8 cellular contexts compared by ENCODE assay signal in genomic region chr10:48306870-48307531, GRCh38. TPM values are rescaled to one million over a fixed set of nuclear protein-coding genes. Genes with fewer than 3 reads are reported as not detected.
DNase-seq lines count a peak whose midpoint lies in the region; ATAC-seq and TF ChIP-seq lines count a peak whose summit lies in the region.

No MANE protein-coding gene starts in this region.

- H3K9me3 ChIP-seq in esophagus squamous epithelium (no peaks in the 10 kb centered on the region), stomach smooth muscle (ENCODE audit: control insufficient read depth in 2 of 2, low read length in 2 of 2) (no peaks in the 10 kb centered on the region)

- peak; percentile 57 for DNase-seq in activated T-cell treated with anti-CD3 and anti-CD28 coated beads for 1 hour (ENCODE audit: low read depth)
- DNase-seq in activated T-cell treated with anti-CD3 and anti-CD28 coated beads, Interleukin-2, amount 50 U/mL, for 48 hours, result no peak
- DNase-seq in NCI-H226, result peak; percentile 24
- DNase-seq in activated CD8-positive, alpha-beta memory T cell treated with anti-CD3 and anti-CD28 coated beads, Interleukin-2, amount 50 U/mL, for 4 hours, result peak; percentile 71
- DNase-seq in esophagus squamous epithelium (lab: John Stamatoyannopoulos, UW), result no peak
- DNase-seq in nephron progenitor cell, result peak; percentile 80

- peak overlapping the region; percentile 62 to 80 for H3K9ac ChIP-seq in stomach smooth muscle (ENCODE audit: low read length in 2 of 2)

- H3K9me3 Mint-ChIP-seq in nephron progenitor cell, result no peaks in the 10 kb centered on the region

- 0 to 7% methylated on average over 2 to 5 of the region's 66 CpGs for WGBS in esophagus squamous epithelium, 2 donors

- no peaks in the 10 kb centered on the region for H3K36me3 ChIP-seq in esophagus squamous epithelium
- no peaks in the 10 kb centered on the region for H3K36me3 ChIP-seq in stomach smooth muscle (ENCODE audit: control insufficient read depth in 2 of 2, insufficient read depth in 2 of 2, low read length in 2 of 2)

- H3K36me3 Mint-ChIP-seq in nephron progenitor cell (ENCODE audit: low read depth), result peaks cover 26% of the 10 kb centered on the region

- peak; percentile 39 for ATAC-seq in HG02852 (IDR thresholded peaks at IDR 0.05; ENCODE audit: unreplicated experiment)

- TF ChIP-seq CTCF in esophagus squamous epithelium (IDR thresholded peaks at IDR 0.05) (no peak), nephron progenitor cell (IDR thresholded peaks at IDR 0.05) (no peak)

- H3K4me1 ChIP-seq in esophagus squamous epithelium, result peaks cover 5 to 43% (median 6%) of the 10 kb centered on the region in 3 donors
- H3K4me1 ChIP-seq in stomach smooth muscle (ENCODE audit: control insufficient read depth, insufficient read depth, low read length), result peaks cover 3% of the 10 kb centered on the region

- H3K27ac ChIP-seq in esophagus squamous epithelium (peak overlapping the region; percentile 88 to 98 (median 97)), stomach smooth muscle (ENCODE audit: low read length) (peak overlapping the region; percentile 69)

- peak overlapping the region; percentile 89 for H3K4me3 Mint-ChIP-seq in nephron progenitor cell

- intact Hi-C loops in esophagus squamous epithelium (cut with DNase I), result no loop called here

- H3K27me3 ChIP-seq in esophagus squamous epithelium (no peaks in the 10 kb centered on the region), stomach smooth muscle (ENCODE audit: control insufficient read depth in 1 of 2, insufficient read depth in 2 of 2, low read length in 2 of 2) (no peaks in the 10 kb centered on the region)

- peaks cover 26% of the 10 kb centered on the region for H3K4me1 Mint-ChIP-seq in nephron progenitor cell

- peaks cover 25% of the 10 kb centered on the region for H3K27me3 Mint-ChIP-seq in nephron progenitor cell (ENCODE audit: low read depth, poor library complexity)

- H3K4me3 ChIP-seq in esophagus squamous epithelium, result peak overlapping the region; percentile 72 to 99 (median 90)
- peak overlapping the region; percentile 86 to 92 for H3K4me3 ChIP-seq in stomach smooth muscle (ENCODE audit: low read length in 2 of 2)

- H3K27ac Mint-ChIP-seq in nephron progenitor cell, result peak overlapping the region; percentile 79

- TF ChIP-seq POLR2A in esophagus squamous epithelium (IDR thresholded peaks at IDR 0.05), result no peak

RNA-seq across cellular contexts. Expression of gene MAPK8, which starts 0.5 kb away (rescaled TPM):
- total RNA-seq in esophagus squamous epithelium, result 10 to 100 TPM; 27.4 to 43.5 (median 36.5) TPM

RNA-seq across cellular contexts. Expression of gene FRMPD2, which starts 32.5 kb away (rescaled TPM):
- not detected for total RNA-seq in esophagus squamous epithelium

Comparison
In these comparisons a context has a peak if more than half of its experiments do, and no peak if none do; other contexts are left out.
1. DNase-seq: peak in activated T-cell treated with anti-CD3 and anti-CD28 coated beads for 1 hour (single experiment), NCI-H226 (single experiment), activated CD8-positive, alpha-beta memory T cell treated with anti-CD3 and anti-CD28 coated beads, Interleukin-2, amount 50 U/mL, for 4 hours (single experiment) and nephron progenitor cell (single experiment); none in activated T-cell treated with anti-CD3 and anti-CD28 coated beads, Interleukin-2, amount 50 U/mL, for 48 hours (0 of 2) and esophagus squamous epithelium (single experiment).